ENCODE assay signal across 10 cellular contexts in genomic region chr3:175940881-175941280, GRCh38.
A peak's percentile ranks its signal among the peaks of the same experiment; 100 is the strongest.
DNase-seq lines count a peak whose midpoint lies in the region; ATAC-seq and TF ChIP-seq lines count a peak whose summit lies in the region.
"Had no signal": no experiment of that assay in that cellular context is flagged by ENCODE, and none has a peak within 500 bp of the region (broad histone marks: within the 10 kb centered on the region; RNA-seq: fewer than 3 reads in every experiment).

No MANE protein-coding gene starts in this region.

- no peak overlapping the region for H3K4me3 Mint-ChIP-seq in activated naive CD4-positive, alpha-beta T cell treated with anti-CD3 and anti-CD28 coated beads, Interleukin-2, amount 10 ng/mL, durations not matched to agents 7 days and 5 days
- H3K4me3 Mint-ChIP-seq: stimulated activated naive B cell treated with anti-CD40 and anti-IgM and Interleukin-4, amounts not matched to agents 10 μg/mL and 1 μg/mL and 100 μg/mL, for 72 hours had no signal

- H3K4me1 Mint-ChIP-seq in activated naive CD4-positive, alpha-beta T cell treated with anti-CD3 and anti-CD28 coated beads, Interleukin-2, amount 10 ng/mL, durations not matched to agents 7 days and 5 days, result no peaks in the 10 kb centered on the region
- H3K4me1 Mint-ChIP-seq: stimulated activated naive B cell treated with anti-CD40 and anti-IgM and Interleukin-4, amounts not matched to agents 10 μg/mL and 1 μg/mL and 100 μg/mL, for 72 hours had no signal

- intact Hi-C loops in PC-3 (cut with micrococcal nuclease) (no loop called here), left colon (cut with DNase I, micrococcal nuclease) (no loop called here)

- 0 out of 2 replicates have a peak overlapping the region, but pooled peaks have one; percentile 3 for H3K27ac ChIP-seq in PC-3 (ENCODE audit: low read length)

- DNase-seq in GM12865 (ENCODE audit: low read depth) (peak; percentile 46), PC-3 (peak; percentile 47), left colon (peak in 1 of 2 donors; percentile 5), HCEC 1CT (no peak), NCI-H774 (lab: John Stamatoyannopoulos, UW) (no peak)
- no peak for DNase-seq in activated naive CD4-positive, alpha-beta T cell treated with anti-CD3 and anti-CD28 coated beads, Interleukin-2, amount 10 ng/mL, durations not matched to agents 7 days and 5 days
- DNase-seq: retina; stimulated activated naive B cell treated with anti-CD40 and anti-IgM and Interleukin-4, amounts not matched to agents 10 μg/mL and 1 μg/mL and 100 μg/mL, for 72 hours had no signal

- no peaks in the 10 kb centered on the region for H3F3A ChIP-seq in PC-3 (ENCODE audit: low read length, unreplicated experiment)

- no TSS peak for BruUV-seq in PC-3 (replicated peaks; lab: Mats Ljungman, UMichigan)

- ATAC-seq in HG02642 (IDR thresholded peaks at IDR 0.05; ENCODE audit: poor library complexity, unreplicated experiment) (peak; percentile 27), PC-3 (peak; percentile 20; the same call in 1 of the 2 replicates), left colon (peak; percentile 76), GM21515 (IDR thresholded peaks at IDR 0.05; ENCODE audit: unreplicated experiment) (no peak)

- no peak overlapping the region for H3K27ac Mint-ChIP-seq in activated naive CD4-positive, alpha-beta T cell treated with anti-CD3 and anti-CD28 coated beads, Interleukin-2, amount 10 ng/mL, durations not matched to agents 7 days and 5 days

- peaks cover 6% of the 10 kb centered on the region for H3K4me1 ChIP-seq in PC-3 (ENCODE audit: insufficient read depth, low read length)

- no peaks in the 10 kb centered on the region for H3K9me2 ChIP-seq in PC-3 (replicated peaks; ENCODE audit: low read length)

- CTCF ChIA-PET in PC-3 (lab: Charles Lee), result no interaction called here
- CTCF ChIA-PET in activated naive CD4-positive, alpha-beta T cell treated with anti-CD3 and anti-CD28 coated beads, Interleukin-2, amount 10 ng/mL, durations not matched to agents 7 days and 5 days (lab: Charles Lee), result no interaction called here

- H4K20me1 ChIP-seq in PC-3 (ENCODE audit: low read length), result no peaks in the 10 kb centered on the region

- no peak overlapping the region for H3K4me2 ChIP-seq in PC-3 (ENCODE audit: low read length)

- H3K27me3 ChIP-seq in PC-3 (ENCODE audit: low read length), result no peaks in the 10 kb centered on the region

- no peaks in the 10 kb centered on the region for H3K27me3 Mint-ChIP-seq in activated naive CD4-positive, alpha-beta T cell treated with anti-CD3 and anti-CD28 coated beads, Interleukin-2, amount 10 ng/mL, durations not matched to agents 7 days and 5 days
- H3K27me3 Mint-ChIP-seq: stimulated activated naive B cell treated with anti-CD40 and anti-IgM and Interleukin-4, amounts not matched to agents 10 μg/mL and 1 μg/mL and 100 μg/mL, for 72 hours had no signal

- H3K9me3 ChIP-seq in PC-3 (ENCODE audit: low read length), result no peaks in the 10 kb centered on the region; the same call in 1 of the 2 replicates

- POLR2A ChIA-PET in PC-3 (lab: Charles Lee; ENCODE audit: unreplicated experiment), result no interaction called here

- H3K4me3 ChIP-seq in GM12865 (ENCODE audit: low read depth, low read length) (no peak overlapping the region), PC-3 (ENCODE audit: low read length) (no peak overlapping the region)

- H3K9ac ChIP-seq in PC-3 (ENCODE audit: low read length), result no peak overlapping the region

- no peak overlapping the region for H2AFZ ChIP-seq in PC-3 (ENCODE audit: low read length)

- peaks cover 26% of the 10 kb centered on the region for H3K9me3 Mint-ChIP-seq in activated naive CD4-positive, alpha-beta T cell treated with anti-CD3 and anti-CD28 coated beads, Interleukin-2, amount 10 ng/mL, durations not matched to agents 7 days and 5 days

- H3K36me3 ChIP-seq in PC-3 (ENCODE audit: low read depth, low read length), result no peaks in the 10 kb centered on the region

- H3K79me2 ChIP-seq in PC-3 (ENCODE audit: low read length), result no peaks in the 10 kb centered on the region

- peak; percentile 45 for TF ChIP-seq CTCF in GM12865 (IDR thresholded peaks at IDR 0.05; ENCODE audit: insufficient read depth, low read depth, low read length, missing control alignments)
- peak; percentile 32; the same call in 1 of the 2 replicates for TF ChIP-seq CTCF in PC-3 (conservative IDR thresholded peaks at IDR 0.05; ENCODE audit: low read depth, low read length)

- no peaks in the 10 kb centered on the region for H3K36me3 Mint-ChIP-seq in activated naive CD4-positive, alpha-beta T cell treated with anti-CD3 and anti-CD28 coated beads, Interleukin-2, amount 10 ng/mL, durations not matched to agents 7 days and 5 days
- H3K36me3 Mint-ChIP-seq: stimulated activated naive B cell treated with anti-CD40 and anti-IgM and Interleukin-4, amounts not matched to agents 10 μg/mL and 1 μg/mL and 100 μg/mL, for 72 hours had no signal

Comparison
In these comparisons a context has a peak if more than half of its experiments do, and no peak if none do; other contexts are left out.
1. DNase-seq: peak in GM12865 (single experiment) and PC-3 (single experiment); none in HCEC 1CT (single experiment), NCI-H774 (single experiment) and activated naive CD4-positive, alpha-beta T cell treated with anti-CD3 and anti-CD28 coated beads, Interleukin-2, amount 10 ng/mL, durations not matched to agents 7 days and 5 days (single experiment).